Comparison of ENCODE assay signal across 33 cellular contexts in genomic region chr2:174773191-174773590, GRCh38. TPM values are rescaled to one million over a fixed set of nuclear protein-coding genes. Genes with fewer than 3 reads are reported as not detected.
A peak's percentile ranks its signal among the peaks of the same experiment; 100 is the strongest.
DNase-seq lines count a peak whose midpoint lies in the region; ATAC-seq and TF ChIP-seq lines count a peak whose summit lies in the region.
"Had no signal": no experiment of that assay in that cellular context is flagged by ENCODE, and none has a peak within 500 bp of the region (broad histone marks: within the 10 kb centered on the region; RNA-seq: fewer than 3 reads in every experiment).

No MANE protein-coding gene starts in this region.

- H3F3A ChIP-seq in GM23248 (ENCODE audit: insufficient read depth): 0 out of 2 replicates have a peak, but pooled peaks cover 9% of the 10 kb centered on the region

- in situ Hi-C loops in GM23248 (cut with MboI): loop anchor here (5.0 kb wide), 1 partner anchor 214 kb away; no protein-coding TSS in a partner anchor

- H3K27me3 Mint-ChIP-seq in activated T-helper 1 cell treated with anti-CD3 and anti-CD28 coated beads, Interleukin-12 subunit alpha, Interleukin-12 subunit beta, Interleukin-2, Interleukin-4 antibody, amounts not matched to agents 30 ng/mL and 10 ng/mL and 1 ng/mL, durations not matched to agents 14 hours and 24 hours and 36 hours (ENCODE audit: insufficient read depth): peaks cover 4% of the 10 kb centered on the region
- H3K27me3 Mint-ChIP-seq: activated CD8-positive, alpha-beta T cell treated with anti-CD3 and anti-CD28 coated beads for 36 hours had no signal

- H3K27ac Mint-ChIP-seq in activated T-helper 1 cell treated with anti-CD3 and anti-CD28 coated beads, Interleukin-12 subunit alpha, Interleukin-12 subunit beta, Interleukin-2, Interleukin-4 antibody, amounts not matched to agents 30 ng/mL and 10 ng/mL and 1 ng/mL, durations not matched to agents 14 hours and 24 hours and 36 hours: peak overlapping the region; percentile 21
- H3K27ac Mint-ChIP-seq: activated CD8-positive, alpha-beta T cell treated with anti-CD3 and anti-CD28 coated beads for 36 hours; activated naive CD4-positive, alpha-beta T cell treated with anti-CD3 and anti-CD28 coated beads, Interleukin-2, amount 50 U/mL, for 72 hours; T-helper 1 cell treated with Interleukin-12 subunit alpha and Interleukin-12 subunit beta and Interleukin-4 antibody, amounts not matched to agents 30 μg/mL and 1 μg/mL, for 36 hours had no signal

- no peaks in the 10 kb centered on the region for H3K9me3 Mint-ChIP-seq in activated T-helper 1 cell treated with anti-CD3 and anti-CD28 coated beads, Interleukin-12 subunit alpha, Interleukin-12 subunit beta, Interleukin-2, Interleukin-4 antibody, amounts not matched to agents 30 ng/mL and 10 ng/mL and 1 ng/mL, durations not matched to agents 14 hours and 24 hours and 36 hours
- H3K9me3 Mint-ChIP-seq: activated CD8-positive, alpha-beta T cell treated with anti-CD3 and anti-CD28 coated beads for 36 hours; activated naive CD4-positive, alpha-beta T cell treated with anti-CD3 and anti-CD28 coated beads, Interleukin-2, amount 50 U/mL, for 72 hours; CD8-positive, alpha-beta memory T cell; immature natural killer cell; naive thymus-derived CD4-positive, alpha-beta T cell; T-helper 1 cell treated with Interleukin-12 subunit alpha and Interleukin-12 subunit beta and Interleukin-4 antibody, amounts not matched to agents 30 μg/mL and 1 μg/mL, for 36 hours had no signal

- H3K4me3 ChIP-seq in GM23248: no peak overlapping the region
- no peak overlapping the region for H3K4me3 ChIP-seq in gastroesophageal sphincter
- H3K4me3 ChIP-seq in parathyroid adenoma (ENCODE audit: low read depth, low read length): no peak overlapping the region
- H3K4me3 ChIP-seq: A549, cardiac muscle cell, pancreas, SK-N-MC, testis had no signal

- TF ChIP-seq CTCF in gastroesophageal sphincter (IDR thresholded peaks at IDR 0.05) (no peak), parathyroid adenoma (IDR thresholded peaks at IDR 0.05) (no peak), foreskin keratinocyte (conservative IDR thresholded peaks at IDR 0.05) (no peak)

- H3K4me3 Mint-ChIP-seq in activated T-helper 1 cell treated with anti-CD3 and anti-CD28 coated beads, Interleukin-12 subunit alpha, Interleukin-12 subunit beta, Interleukin-2, Interleukin-4 antibody, amounts not matched to agents 30 ng/mL and 10 ng/mL and 1 ng/mL, durations not matched to agents 14 hours and 24 hours and 36 hours: no peak overlapping the region
- H3K4me3 Mint-ChIP-seq: activated CD8-positive, alpha-beta T cell treated with anti-CD3 and anti-CD28 coated beads for 36 hours; CD8-positive, alpha-beta memory T cell; immature natural killer cell; naive thymus-derived CD4-positive, alpha-beta T cell; T-helper 1 cell treated with Interleukin-12 subunit alpha and Interleukin-12 subunit beta and Interleukin-4 antibody, amounts not matched to agents 30 μg/mL and 1 μg/mL, for 36 hours had no signal

- H3K79me2 ChIP-seq in GM23248 (ENCODE audit: insufficient read depth): no peaks in the 10 kb centered on the region
- H3K79me2 ChIP-seq in parathyroid adenoma: no peaks in the 10 kb centered on the region

- no peak overlapping the region for H3K9ac ChIP-seq in GM23248
- H3K9ac ChIP-seq in parathyroid adenoma: no peak overlapping the region

- no peak for DNase-seq in GM23248
- no peak for DNase-seq in activated T-helper 1 cell treated with anti-CD3 and anti-CD28 coated beads, Interleukin-12 subunit alpha, Interleukin-12 subunit beta, Interleukin-2, Interleukin-4 antibody, amounts not matched to agents 30 ng/mL and 10 ng/mL and 1 ng/mL, durations not matched to agents 14 hours and 24 hours and 36 hours (ENCODE audit: low spot score)
- no peak for DNase-seq in activated CD8-positive, alpha-beta memory T cell treated with anti-CD3 and anti-CD28 coated beads, Interleukin-2, amount 50 U/mL, for 48 hours
- DNase-seq in SK-N-DZ (ENCODE audit: low spot score): no peak
- DNase-seq in foreskin keratinocyte: no peak
- no peak for DNase-seq in NCI-H1105 (lab: John Stamatoyannopoulos, UW)
- DNase-seq: activated CD4-positive, CD25-positive, alpha-beta regulatory T cell treated with anti-CD3 and anti-CD28 coated beads, Interleukin-2, amount 50 U/mL, for 72 hours; activated CD8-positive, alpha-beta T cell treated with anti-CD3 and anti-CD28 coated beads for 36 hours; AML-193; CD8-positive, alpha-beta memory T cell; cortex of kidney; GOT3; hippocampal formation; immature natural killer cell; naive thymus-derived CD4-positive, alpha-beta T cell; NCI-H1436; NCI-H2107; pancreas; right cardiac atrium; stimulated activated CD4-positive, alpha-beta T cell treated with anti-CD3 and anti-CD28 coated beads, Interleukin-2, amount 100 ng/mL, for 48 hours; testis had no signal

- H3K36me3 ChIP-seq in GM23248 (ENCODE audit: low read depth) (no peaks in the 10 kb centered on the region), gastroesophageal sphincter (no peaks in the 10 kb centered on the region), parathyroid adenoma (ENCODE audit: control insufficient read depth, insufficient read depth, low read length) (no peaks in the 10 kb centered on the region)
- H3K36me3 ChIP-seq: cardiac muscle cell, pancreas had no signal

- H3K4me2 ChIP-seq in GM23248 (ENCODE audit: unreplicated experiment) (no peak overlapping the region), parathyroid adenoma (ENCODE audit: low read length) (no peak overlapping the region)
- H3K4me2 ChIP-seq: A549 had no signal

- H2AFZ ChIP-seq in GM23248 (peak overlapping the region; percentile 68), parathyroid adenoma (peak overlapping the region; percentile 90)

- H3K36me3 Mint-ChIP-seq in activated T-helper 1 cell treated with anti-CD3 and anti-CD28 coated beads, Interleukin-12 subunit alpha, Interleukin-12 subunit beta, Interleukin-2, Interleukin-4 antibody, amounts not matched to agents 30 ng/mL and 10 ng/mL and 1 ng/mL, durations not matched to agents 14 hours and 24 hours and 36 hours (ENCODE audit: low read depth): peaks cover 2% of the 10 kb centered on the region
- H3K36me3 Mint-ChIP-seq: activated naive CD4-positive, alpha-beta T cell treated with anti-CD3 and anti-CD28 coated beads, Interleukin-2, amount 50 U/mL, for 72 hours; CD8-positive, alpha-beta memory T cell; immature natural killer cell had no signal

- H3K4me1 ChIP-seq in GM23248 (ENCODE audit: insufficient read depth) (peaks cover 28% of the 10 kb centered on the region), gastroesophageal sphincter (peaks cover 0 to 63% (median 8%) of the 10 kb centered on the region in 3 donors), parathyroid adenoma (peaks cover 11% of the 10 kb centered on the region), foreskin keratinocyte (no peaks in the 10 kb centered on the region)
- H3K4me1 ChIP-seq: pancreas, testis had no signal

- H3K4me1 Mint-ChIP-seq in activated T-helper 1 cell treated with anti-CD3 and anti-CD28 coated beads, Interleukin-12 subunit alpha, Interleukin-12 subunit beta, Interleukin-2, Interleukin-4 antibody, amounts not matched to agents 30 ng/mL and 10 ng/mL and 1 ng/mL, durations not matched to agents 14 hours and 24 hours and 36 hours (ENCODE audit: low read depth): peaks cover 30% of the 10 kb centered on the region

- H3K27me3 ChIP-seq in GM23248 (replicated peaks; ENCODE audit: insufficient read depth) (no peaks in the 10 kb centered on the region), gastroesophageal sphincter (no peaks in the 10 kb centered on the region), parathyroid adenoma (ENCODE audit: control insufficient read depth, insufficient read depth, low read length) (no peaks in the 10 kb centered on the region), foreskin keratinocyte (no peaks in the 10 kb centered on the region)
- H3K27me3 ChIP-seq: cardiac muscle cell, pancreas, testis had no signal

- no peaks in the 10 kb centered on the region for H3K9me2 ChIP-seq in GM23248 (ENCODE audit: insufficient read depth)

- WGBS in GM23248 (ENCODE audit: low coverage in 1 of 2, low lambda C conversion rate in 2 of 2, missing lambda C conversion rate in 2 of 2), 2 experiments: 58 to 65% methylated on average over 2 of the region's 2 CpGs
- WGBS in gastroesophageal sphincter (ENCODE audit: low coverage in 1 of 2), 2 donors: 23 to 67% methylated on average over 1 to 2 of the region's 2 CpGs

- H3K27ac ChIP-seq in GM23248 (no peak overlapping the region), gastroesophageal sphincter (peak overlapping the region; percentile 39 to 62 (median 48)), parathyroid adenoma (no peak overlapping the region), foreskin keratinocyte (no peak overlapping the region)
- H3K27ac ChIP-seq: pancreas, RWPE1, SK-N-MC, testis had no signal

- no peaks in the 10 kb centered on the region for H3K9me3 ChIP-seq in GM23248 (ENCODE audit: low read depth)
- no peaks in the 10 kb centered on the region for H3K9me3 ChIP-seq in gastroesophageal sphincter
- H3K9me3 ChIP-seq in parathyroid adenoma (ENCODE audit: control insufficient read depth, low read length): no peaks in the 10 kb centered on the region
- H3K9me3 ChIP-seq: A549, pancreas, testis had no signal

- no peak for TF ChIP-seq EP300 in gastroesophageal sphincter (IDR thresholded peaks at IDR 0.05)

- H4K20me1 ChIP-seq in GM23248 (ENCODE audit: insufficient read depth): no peaks in the 10 kb centered on the region

- no peak for TF ChIP-seq POLR2A in gastroesophageal sphincter (IDR thresholded peaks at IDR 0.05)

- intact Hi-C loops in activated T-helper 1 cell treated with anti-CD3 and anti-CD28 coated beads, Interleukin-12 subunit alpha, Interleukin-12 subunit beta, Interleukin-2, Interleukin-4 antibody, amounts not matched to agents 30 ng/mL and 10 ng/mL and 1 ng/mL, durations not matched to agents 14 hours and 24 hours and 36 hours (cut with micrococcal nuclease): no loop called here

- ATAC-seq in gastroesophageal sphincter (no peak), foreskin keratinocyte (no peak)
- ATAC-seq: A549; activated CD8-positive, alpha-beta T cell treated with anti-CD3 and anti-CD28 coated beads for 36 hours; activated naive CD4-positive, alpha-beta T cell treated with anti-CD3 and anti-CD28 coated beads, Interleukin-2, amount 50 U/mL, for 72 hours; esophagus mucosa; left lobe of liver; naive thymus-derived CD4-positive, alpha-beta T cell; pancreas; right cardiac atrium had no signal

RNA-seq across cellular contexts. Expression of gene CHRNA1, which starts 8.9 kb away (rescaled TPM):
- not detected in 2 replicates for total RNA-seq in GM23248 (2014; rRNA removed; shearing (Covaris generic))
- polyA plus RNA-seq in GM23248 (2016; fragmentation: Nextera tagmentation; extraction: Ambion mirVana): 0.16 and 0.27 TPM in 2 replicates
- not detected in 2 replicates for total RNA-seq in activated T-helper 1 cell treated with anti-CD3 and anti-CD28 coated beads, Interleukin-12 subunit alpha, Interleukin-12 subunit beta, Interleukin-2, Interleukin-4 antibody, amounts not matched to agents 30 ng/mL and 10 ng/mL and 1 ng/mL, durations not matched to agents 14 hours and 24 hours and 36 hours
- total RNA-seq in gastroesophageal sphincter: not detected
- 1.4 and 1.9 TPM in 2 replicates for polyA plus RNA-seq in SK-N-DZ (2014; cell fraction: cytosol; rRNA removed)
- polyA plus RNA-seq in SK-N-DZ (2014; cell fraction: nucleus; rRNA removed): 0.96 and 2.9 TPM in 2 replicates
- total RNA-seq in foreskin keratinocyte: not detected in 2 replicates
- polyA plus RNA-seq in foreskin keratinocyte: not detected in 2 replicates
- total RNA-seq: activated CD8-positive, alpha-beta T cell treated with anti-CD3 and anti-CD28 coated beads for 36 hours; activated naive CD4-positive, alpha-beta T cell treated with anti-CD3 and anti-CD28 coated beads, Interleukin-2, amount 50 U/mL, for 72 hours; CD8-positive, alpha-beta memory T cell; esophagus mucosa; left lobe of liver; naive thymus-derived CD4-positive, alpha-beta T cell; NCI-H460; OCI-LY7 had no signal
- polyA plus RNA-seq: A549; cardiac muscle cell; immature natural killer cell; naive thymus-derived CD4-positive, alpha-beta T cell had no signal

Comparison
In these comparisons a context has a peak if more than half of its experiments do, and no peak if none do; other contexts are left out.
1. H3K27ac ChIP-seq: peak in gastroesophageal sphincter (4 of 4); none in GM23248 (single experiment), parathyroid adenoma (single experiment) and foreskin keratinocyte (single experiment).